ENCODE assay signal across 11 cellular contexts in genomic region chr11:92453055-92453454, GRCh38.
A peak's percentile ranks its signal among the peaks of the same experiment; 100 is the strongest.
DNase-seq lines count a peak whose midpoint lies in the region; ATAC-seq and TF ChIP-seq lines count a peak whose summit lies in the region.
"Had no signal": no experiment of that assay in that cellular context is flagged by ENCODE, and none has a peak within 500 bp of the region (broad histone marks: within the 10 kb centered on the region; RNA-seq: fewer than 3 reads in every experiment).

No MANE protein-coding gene starts in this region.

- H3K9ac ChIP-seq in OCI-LY3 (ENCODE audit: low read length), result peak overlapping the region; percentile 41; the same call in 1 of the 2 replicates

- H3K79me2 ChIP-seq in OCI-LY3 (ENCODE audit: low read length), result no peaks in the 10 kb centered on the region

- TF ChIP-seq CTCF in OCI-LY3 (IDR thresholded peaks at IDR 0.05; ENCODE audit: low read depth, low read length), result no peak
- no peak for TF ChIP-seq CTCF in fibroblast of mammary gland (conservative IDR thresholded peaks at IDR 0.05; ENCODE audit: control insufficient read depth, insufficient read depth, low read depth, low read length)
- no peak for TF ChIP-seq CTCF in spleen (IDR thresholded peaks at IDR 0.05 in 8 of 11, conservative IDR thresholded peaks at IDR 0.05 in 3 of 11)

- no peaks in the 10 kb centered on the region for H3K27me3 ChIP-seq in OCI-LY3 (ENCODE audit: low read depth, low read length)
- no peaks in the 10 kb centered on the region for H3K27me3 ChIP-seq in spleen (replicated peaks in 1 of 7)

- peak; percentile 70 for DNase-seq in A172 (ENCODE audit: low spot score)
- DNase-seq in fibroblast of mammary gland (ENCODE audit: low read depth), result peak; percentile 69
- no peak for DNase-seq in amygdala (lab: John Stamatoyannopoulos, UW)
- no peak for DNase-seq in spleen
- DNase-seq: naive thymus-derived CD8-positive, alpha-beta T cell; NCI-H1436 treated with DMSO at 0.1 percent for 48 hours had no signal

- peak overlapping the region; percentile 49 for H3K4me2 ChIP-seq in OCI-LY3 (ENCODE audit: low read length)

- H3K9me3 ChIP-seq in OCI-LY3 (ENCODE audit: insufficient read depth, low read length) (peaks cover 11% of the 10 kb centered on the region; the same call in 1 of the 2 replicates), spleen (no peaks in the 10 kb centered on the region)

- intact Hi-C loops in spleen (cut with DNase I; ENCODE audit: low total_unique reads), result no loop called here

- H3K36me3 ChIP-seq in OCI-LY3 (replicated peaks; ENCODE audit: low read depth, low read length) (peaks cover 23% of the 10 kb centered on the region), spleen (no peaks in the 10 kb centered on the region)

- H3K27ac ChIP-seq in OCI-LY3 (ENCODE audit: low read length) (peak overlapping the region; percentile 82), spleen (no peak overlapping the region)
- H3K27ac ChIP-seq: HL-60 had no signal

- WGBS in spleen, 5 donors, result 81 to 91% (median 85%) methylated on average over 3 of the region's 3 CpGs

- ATAC-seq in GM19463 (IDR thresholded peaks at IDR 0.05; ENCODE audit: unreplicated experiment) (peak; percentile 77), GM18511 (IDR thresholded peaks at IDR 0.05; ENCODE audit: unreplicated experiment) (no peak), HG02759 (IDR thresholded peaks at IDR 0.05; ENCODE audit: unreplicated experiment) (no peak)
- ATAC-seq: naive thymus-derived CD8-positive, alpha-beta T cell had no signal

- no peak overlapping the region for H2AFZ ChIP-seq in OCI-LY3 (ENCODE audit: low read depth, low read length)

- no peaks in the 10 kb centered on the region for H4K20me1 ChIP-seq in OCI-LY3 (ENCODE audit: insufficient read depth, low read length)

- no peak for TF ChIP-seq POLR2A in spleen (IDR thresholded peaks at IDR 0.05)

- peaks cover 44% of the 10 kb centered on the region for H3K4me1 ChIP-seq in OCI-LY3 (ENCODE audit: low read length)
- H3K4me1 ChIP-seq in spleen, result no peaks in the 10 kb centered on the region

- H3K4me3 ChIP-seq in OCI-LY3 (ENCODE audit: low read length), result 0 out of 2 replicates have a peak overlapping the region, but pooled peaks have one; percentile 15
- no peak overlapping the region for H3K4me3 ChIP-seq in fibroblast of mammary gland (ENCODE audit: control insufficient read depth, low read depth, low read length)
- H3K4me3 ChIP-seq in spleen, result no peak overlapping the region

Comparison
In these comparisons a context has a peak if more than half of its experiments do, and no peak if none do; other contexts are left out.
1. DNase-seq: peak in A172 (single experiment) and fibroblast of mammary gland (single experiment); none in amygdala (0 of 56) and spleen (single experiment).